In the genomic region with DNA sequence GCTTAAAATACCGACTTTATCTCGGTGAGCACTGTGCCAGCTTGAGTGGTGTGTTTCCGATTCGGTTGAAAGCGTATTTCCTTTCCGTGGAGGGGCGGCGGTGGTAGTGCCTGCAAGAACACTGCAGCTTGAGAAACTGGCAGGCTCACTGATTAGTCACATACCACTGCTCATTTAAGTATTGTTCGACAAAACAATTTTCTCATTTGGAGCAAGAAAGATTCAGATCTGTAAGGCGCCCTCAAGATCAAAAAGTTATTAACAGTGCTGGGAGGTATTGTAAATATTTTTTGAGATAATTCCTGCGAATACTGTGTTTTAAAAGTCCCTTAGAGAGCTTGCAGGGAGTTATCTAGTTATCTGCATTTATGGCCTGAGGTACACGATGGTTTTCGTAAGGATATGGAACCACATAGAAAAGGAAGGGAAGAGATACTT, we compare ENCODE assay signal across 8 cellular contexts. TPM values are rescaled to one million over a fixed set of nuclear protein-coding genes. Genes with fewer than 3 reads are reported as not detected.
DNase-seq lines count a peak whose midpoint lies in the region; ATAC-seq and TF ChIP-seq lines count a peak whose summit lies in the region.

No MANE protein-coding gene starts in this region.

- WGBS in suprapubic skin: 1% methylated on average over 13 of the region's 13 CpGs

- TF ChIP-seq EP300 in suprapubic skin (IDR thresholded peaks at IDR 0.05): no peak

- H3K27me3 ChIP-seq in suprapubic skin: peaks cover 6% of the 10 kb centered on the region

- H3K9me3 Mint-ChIP-seq in activated naive CD8-positive, alpha-beta T cell (ENCODE audit: low read depth): no peaks in the 10 kb centered on the region
- H3K9me3 Mint-ChIP-seq in osteocyte (ENCODE audit: unreplicated experiment): no peaks in the 10 kb centered on the region

- peak overlapping the region; percentile 86 for H3K27ac Mint-ChIP-seq in activated naive CD8-positive, alpha-beta T cell
- peak overlapping the region; percentile 95 for H3K27ac Mint-ChIP-seq in osteocyte (ENCODE audit: unreplicated experiment)

- ATAC-seq in Right ventricle myocardium inferior (peak; percentile 51), HG03095 (IDR thresholded peaks at IDR 0.05; ENCODE audit: unreplicated experiment) (no peak)

- peaks cover 8% of the 10 kb centered on the region for H3K36me3 Mint-ChIP-seq in activated naive CD8-positive, alpha-beta T cell
- no peaks in the 10 kb centered on the region for H3K36me3 Mint-ChIP-seq in osteocyte (ENCODE audit: unreplicated experiment)

- H3K4me1 Mint-ChIP-seq in activated naive CD8-positive, alpha-beta T cell (ENCODE audit: low read depth): peaks cover 52% of the 10 kb centered on the region
- H3K4me1 Mint-ChIP-seq in osteocyte (ENCODE audit: unreplicated experiment): peaks cover 37% of the 10 kb centered on the region

- H3K27ac ChIP-seq in suprapubic skin: peak overlapping the region; percentile 98

- peaks cover 50% of the 10 kb centered on the region for H3K4me1 ChIP-seq in suprapubic skin

- no peak for TF ChIP-seq POLR2A in suprapubic skin (IDR thresholded peaks at IDR 0.05)

- peak overlapping the region; percentile 91 for H3K4me3 Mint-ChIP-seq in activated naive CD8-positive, alpha-beta T cell
- H3K4me3 Mint-ChIP-seq in osteocyte (ENCODE audit: unreplicated experiment): peak overlapping the region; percentile 86

- peaks cover 15% of the 10 kb centered on the region for H3K27me3 Mint-ChIP-seq in activated naive CD8-positive, alpha-beta T cell
- peaks cover under 1% of the 10 kb centered on the region for H3K27me3 Mint-ChIP-seq in osteocyte (ENCODE audit: unreplicated experiment)

- TF ChIP-seq CTCF in osteocyte (IDR thresholded peaks at IDR 0.05): no peak
- TF ChIP-seq CTCF in suprapubic skin (IDR thresholded peaks at IDR 0.05): no peak

- no peaks in the 10 kb centered on the region for H3K9me3 ChIP-seq in suprapubic skin

- H3K36me3 ChIP-seq in suprapubic skin: no peaks in the 10 kb centered on the region

- intact Hi-C loops in Right ventricle myocardium inferior (cut with DNase I): loop anchor here (10.0 kb wide), 1 partner anchor 336 kb away; no protein-coding TSS in a partner anchor

- H3K4me3 ChIP-seq in Jurkat, Clone E6-1 (ENCODE audit: low read length): peak overlapping the region; percentile 98
- peak overlapping the region; percentile 99 for H3K4me3 ChIP-seq in suprapubic skin

- DNase-seq in CMK (ENCODE audit: low read depth) (peak; percentile 78), SKM-1 (lab: John Stamatoyannopoulos, UW; ENCODE audit: unreplicated experiment) (peak; percentile 47), Right ventricle myocardium inferior (ENCODE audit: missing footprints) (peak; percentile 80), osteocyte (ENCODE audit: extremely low spot score, unreplicated experiment) (no peak), suprapubic skin (ENCODE audit: low spot score in 2 of 2) (peak; percentile 82 to 87)
- DNase-seq in Jurkat, Clone E6-1 (ENCODE audit: low read depth, low spot score): peak; percentile 82

RNA-seq across cellular contexts. Expression of a gene that starts 1.3 kb away (rescaled TPM):
- 81.2 TPM for polyA plus RNA-seq in Jurkat, Clone E6-1 (2012; ENCODE audit: insufficient read depth, insufficient read length)
- total RNA-seq in Right ventricle myocardium inferior (27.1 TPM), osteocyte (38.8 and 39.2 TPM in 2 replicates), suprapubic skin (100 to 1,000 TPM in 1 of 4 donors, 10 to 100 TPM in 3; 51.7 to 105 (median 57.8) TPM)

RNA-seq across cellular contexts. Expression of a gene that starts 4.5 kb away (rescaled TPM):
- not detected for polyA plus RNA-seq in Jurkat, Clone E6-1 (2012; ENCODE audit: insufficient read depth, insufficient read length)
- total RNA-seq in Right ventricle myocardium inferior: not detected
- not detected in 2 replicates for total RNA-seq in osteocyte
- total RNA-seq in suprapubic skin: not detected
